In genomic region chrY:21266751-21267150, GRCh38 we compare ENCODE assay signal across 25 cellular contexts.
DNase-seq lines count a peak whose midpoint lies in the region; ATAC-seq and TF ChIP-seq lines count a peak whose summit lies in the region.
"Had no signal": no experiment of that assay in that cellular context is flagged by ENCODE, and none has a peak within 500 bp of the region (broad histone marks: within the 10 kb centered on the region; RNA-seq: fewer than 3 reads in every experiment).

No MANE protein-coding gene starts in this region.

- intact Hi-C loops in Right ventricle myocardium inferior (cut with DNase I) (no loop called here), body of pancreas (cut with DNase I) (no loop called here), testis (cut with DNase I; ENCODE audit: low total_unique reads) (no loop called here)

- no peak for TF ChIP-seq CTCF in right atrium auricular region (IDR thresholded peaks at IDR 0.05)
- TF ChIP-seq CTCF in body of pancreas (IDR thresholded peaks at IDR 0.05): no peak
- no peak for TF ChIP-seq CTCF in testis (IDR thresholded peaks at IDR 0.05)
- no peak for TF ChIP-seq CTCF in smooth muscle cell (IDR thresholded peaks at IDR 0.05; ENCODE audit: borderline replicate concordance, insufficient read depth, poor library complexity, severe bottlenecking)

- CTCF ChIA-PET in T-cell (lab: Charles Lee): no interaction called here
- CTCF ChIA-PET in CD8-positive, alpha-beta memory T cell (lab: Charles Lee): no interaction called here

- H3K4me1 Mint-ChIP-seq in T-cell: peaks cover 0 to 2% (median 0%) of the 10 kb centered on the region in 3 donors
- no peaks in the 10 kb centered on the region for H3K4me1 Mint-ChIP-seq in CD8-positive, alpha-beta memory T cell
- H3K4me1 Mint-ChIP-seq: GM23338, IgD-negative memory B cell had no signal

- H3K4me2 ChIP-seq in smooth muscle cell: no peak overlapping the region
- H3K4me2 ChIP-seq: GM23338, KMS-11 had no signal

- no peaks in the 10 kb centered on the region for H3K9me3 ChIP-seq in right atrium auricular region
- no peaks in the 10 kb centered on the region for H3K9me3 ChIP-seq in body of pancreas
- H3K9me3 ChIP-seq in testis: no peaks in the 10 kb centered on the region
- H3K9me3 ChIP-seq in CD8-positive, alpha-beta memory T cell (ENCODE audit: low read length): no peaks in the 10 kb centered on the region
- H3K9me3 ChIP-seq in smooth muscle cell (replicated peaks; ENCODE audit: low read depth): no peaks in the 10 kb centered on the region
- H3K9me3 ChIP-seq: HAP-1 had no signal

- H3K27me3 ChIP-seq in right atrium auricular region (no peaks in the 10 kb centered on the region), body of pancreas (no peaks in the 10 kb centered on the region), testis (no peaks in the 10 kb centered on the region), smooth muscle cell (ENCODE audit: low read depth) (no peaks in the 10 kb centered on the region)
- no peaks in the 10 kb centered on the region for H3K27me3 ChIP-seq in CD8-positive, alpha-beta memory T cell (ENCODE audit: insufficient read depth, low read length, poor library complexity, severe bottlenecking)

- H3K4me3 ChIP-seq in right atrium auricular region (no peak overlapping the region), body of pancreas (no peak overlapping the region), testis (no peak overlapping the region), smooth muscle cell (no peak overlapping the region)
- no peak overlapping the region for H3K4me3 ChIP-seq in CD8-positive, alpha-beta memory T cell (ENCODE audit: low read length)
- H3K4me3 ChIP-seq: GM23338, HAP-1 had no signal

- no peak overlapping the region for H2AFZ ChIP-seq in smooth muscle cell (ENCODE audit: low read depth)
- H2AFZ ChIP-seq: GM23338 had no signal

- TF ChIP-seq POLR2A in body of pancreas (IDR thresholded peaks at IDR 0.05) (no peak), testis (IDR thresholded peaks at IDR 0.05) (no peak)

- H3K36me3 ChIP-seq in right atrium auricular region (no peaks in the 10 kb centered on the region), body of pancreas (replicated peaks in 1 of 2; ENCODE audit: insufficient read depth in 1 of 2, low read depth in 2 of 2) (no peaks in the 10 kb centered on the region), testis (ENCODE audit: low read depth, missing control alignments) (no peaks in the 10 kb centered on the region), smooth muscle cell (ENCODE audit: low read depth) (no peaks in the 10 kb centered on the region)
- no peaks in the 10 kb centered on the region for H3K36me3 ChIP-seq in CD8-positive, alpha-beta memory T cell (ENCODE audit: insufficient read depth, low read length)
- H3K36me3 ChIP-seq: HAP-1 had no signal

- no peak overlapping the region for H3K27ac Mint-ChIP-seq in T-cell
- H3K27ac Mint-ChIP-seq in CD8-positive, alpha-beta memory T cell: no peak overlapping the region
- H3K27ac Mint-ChIP-seq: GM23338, HFFc6, IgD-negative memory B cell had no signal

- no peak overlapping the region for H3K4me3 Mint-ChIP-seq in T-cell
- H3K4me3 Mint-ChIP-seq in CD8-positive, alpha-beta memory T cell: no peak overlapping the region
- H3K4me3 Mint-ChIP-seq: GM23338, HFFc6, IgD-negative memory B cell had no signal

- no peaks in the 10 kb centered on the region for H3K27me3 Mint-ChIP-seq in T-cell
- no peaks in the 10 kb centered on the region for H3K27me3 Mint-ChIP-seq in CD8-positive, alpha-beta memory T cell
- H3K27me3 Mint-ChIP-seq: IgD-negative memory B cell had no signal

- no peak for DNase-seq in Right ventricle myocardium inferior (ENCODE audit: missing footprints)
- DNase-seq in right atrium auricular region (ENCODE audit: low spot score): no peak
- peak in 2 of 4 donors; percentile 22 to 55 for DNase-seq in body of pancreas
- DNase-seq in kidney glomerular epithelial cell (lab: John Stamatoyannopoulos, UW): peak; percentile 7
- peak; percentile 30 for DNase-seq in testis
- DNase-seq in T-cell: no peak
- DNase-seq in CD8-positive, alpha-beta memory T cell: no peak
- DNase-seq in smooth muscle cell (lab: John Stamatoyannopoulos, UW; ENCODE audit: unreplicated experiment): no peak
- DNase-seq: ACHN, DMS153, DND-41, HFFc6, NCI-H1092, NCI-H1417 treated with DMSO at 0.1 percent for 48 hours, NCI-H1694 treated with DMSO at 0.1 percent for 48 hours, NCI-H2081, NCI-H2227 treated with DMSO at 0.1 percent for 48 hours, NCI-H510A, RPMI8226, SHP77 treated with DMSO at 0.1 percent for 48 hours had no signal

- H3K79me2 ChIP-seq in smooth muscle cell (ENCODE audit: low read depth): no peaks in the 10 kb centered on the region

- no peaks in the 10 kb centered on the region for H3F3A ChIP-seq in smooth muscle cell (ENCODE audit: low read depth)

- H3K9me3 Mint-ChIP-seq in T-cell: no peaks in the 10 kb centered on the region
- H3K9me3 Mint-ChIP-seq in CD8-positive, alpha-beta memory T cell: no peaks in the 10 kb centered on the region
- H3K9me3 Mint-ChIP-seq: HFFc6, IgD-negative memory B cell had no signal

- H3K27ac ChIP-seq in right atrium auricular region (no peak overlapping the region), body of pancreas (peak overlapping the region in 2 of 4 donors; percentile 28 to 30), testis (no peak overlapping the region), smooth muscle cell (ENCODE audit: low read depth) (no peak overlapping the region)
- no peak overlapping the region for H3K27ac ChIP-seq in CD8-positive, alpha-beta memory T cell (ENCODE audit: low read depth, low read length)
- H3K27ac ChIP-seq: 22Rv1, KMS-11 had no signal

- POLR2A ChIA-PET in T-cell (lab: Charles Lee): no interaction called here
- POLR2A ChIA-PET in CD8-positive, alpha-beta memory T cell (lab: Charles Lee): no interaction called here

- ATAC-seq in Right ventricle myocardium inferior (peak; percentile 95), body of pancreas (peak; percentile 88), T-cell (replicated peaks in 1 of 4) (no peak)
- ATAC-seq: GM23338 had no signal

- H3K36me3 Mint-ChIP-seq in T-cell: peaks cover 3% of the 10 kb centered on the region
- H3K36me3 Mint-ChIP-seq in CD8-positive, alpha-beta memory T cell: no peaks in the 10 kb centered on the region
- H3K36me3 Mint-ChIP-seq: IgD-negative memory B cell had no signal

- no peaks in the 10 kb centered on the region for H3K4me1 ChIP-seq in right atrium auricular region
- peaks cover 15% of the 10 kb centered on the region for H3K4me1 ChIP-seq in body of pancreas
- H3K4me1 ChIP-seq in testis: no peaks in the 10 kb centered on the region
- no peaks in the 10 kb centered on the region for H3K4me1 ChIP-seq in CD8-positive, alpha-beta memory T cell (ENCODE audit: insufficient read depth, low read length)
- H3K4me1 ChIP-seq in smooth muscle cell (ENCODE audit: low read depth): no peaks in the 10 kb centered on the region
- H3K4me1 ChIP-seq: HAP-1 had no signal

- no peak overlapping the region for H3K9ac ChIP-seq in smooth muscle cell (ENCODE audit: low read depth)
- H3K9ac ChIP-seq: KMS-11 had no signal

- no peaks in the 10 kb centered on the region for H4K20me1 ChIP-seq in smooth muscle cell (ENCODE audit: low read depth)

Comparison
In these comparisons a context has a peak if more than half of its experiments do, and no peak if none do; other contexts are left out.
1. ATAC-seq: peak in Right ventricle myocardium inferior (single experiment) and body of pancreas (single experiment); none in T-cell (0 of 4).
2. DNase-seq: peak in kidney glomerular epithelial cell (single experiment) and testis (single experiment); none in Right ventricle myocardium inferior (single experiment), right atrium auricular region (single experiment), T-cell (0 of 34), CD8-positive, alpha-beta memory T cell (0 of 5) and smooth muscle cell (single experiment).